In the genomic region with DNA sequence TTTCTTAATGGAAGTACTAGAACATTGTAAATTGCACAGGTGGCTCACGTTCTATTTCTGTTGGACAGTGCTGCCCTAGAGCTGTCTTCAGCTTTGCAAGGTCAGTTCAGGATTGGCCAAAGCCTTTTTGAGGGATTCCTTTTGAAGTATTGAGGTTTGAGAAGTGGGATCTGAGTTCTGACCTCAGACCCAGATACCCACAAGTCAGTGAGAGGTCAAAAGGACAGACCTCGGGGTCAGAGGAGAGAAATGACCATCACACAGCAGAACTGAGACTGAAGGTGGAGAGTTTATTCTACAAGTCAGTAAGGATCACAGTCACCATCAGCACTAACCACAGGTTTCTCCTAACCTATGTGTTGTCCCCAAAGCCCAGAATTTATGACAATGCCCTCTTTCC, we compare ENCODE assay signal across 28 cellular contexts. TPM values are rescaled to one million over a fixed set of nuclear protein-coding genes. Genes with fewer than 3 reads are reported as not detected.
"Had no signal": no experiment of that assay in that cellular context is flagged by ENCODE, and none has a peak within 500 bp of the region (broad histone marks: within the 10 kb centered on the region; RNA-seq: fewer than 3 reads in every experiment).

No MANE protein-coding gene starts in this region.

- DNase-seq: activated CD4-positive, alpha-beta memory T cell treated with anti-CD3 and anti-CD28 coated beads, Interleukin-2, amount 10 ng/mL, durations not matched to agents 7 days and 5 days; activated CD4-positive, alpha-beta T cell treated with anti-CD3 and anti-CD28 coated beads, Interleukin-2, amount 50 U/mL, for 1 hour; activated CD4-positive, CD25-positive, alpha-beta regulatory T cell; activated gamma-delta T cell; activated naive CD4-positive, alpha-beta T cell treated with anti-CD3 and anti-CD28 coated beads, Interleukin-2, amount 10 ng/mL, durations not matched to agents 7 days and 5 days; activated naive CD8-positive, alpha-beta T cell treated with anti-CD3 and anti-CD28 coated beads for 36 hours; activated T-cell treated with anti-CD3 and anti-CD28 coated beads for 4 hours; activated T-cell treated with anti-CD3 and anti-CD28 coated beads, Interleukin-2, amount 50 U/mL, for 48 hours; brain microvascular endothelial cell; cerebellar nuclear complex; NCI-H1105; NCI-H1436; NCI-H1694 treated with DMSO at 0.1 percent for 48 hours; NCI-H2081; NCI-H446 treated with DMSO at 0.1 percent for 48 hours; NCI-H526; NCI-H82; NK-92 treated with Interleukin-12 subunit alpha and Interleukin-12 subunit beta, amount 100 ng/mL, for 24 hours; OCI-M1; RPMI8226; T-helper 1 cell had no signal

- H3K27ac Mint-ChIP-seq: activated CD4-positive, alpha-beta memory T cell treated with anti-CD3 and anti-CD28 coated beads, Interleukin-2, amount 10 ng/mL, durations not matched to agents 7 days and 5 days; activated naive CD4-positive, alpha-beta T cell treated with anti-CD3 and anti-CD28 coated beads, Interleukin-2, amount 10 ng/mL, durations not matched to agents 7 days and 5 days; activated naive CD8-positive, alpha-beta T cell treated with anti-CD3 and anti-CD28 coated beads for 36 hours; activated T-helper 17 cell treated with anti-CD3 and anti-CD28 coated beads, Interleukin-2, amount 50 U/mL, for 72 hours had no signal

- H3K4me1 Mint-ChIP-seq: activated naive CD4-positive, alpha-beta T cell treated with anti-CD3 and anti-CD28 coated beads, Interleukin-2, amount 10 ng/mL, durations not matched to agents 7 days and 5 days; activated naive CD8-positive, alpha-beta T cell treated with anti-CD3 and anti-CD28 coated beads for 36 hours; activated T-helper 17 cell treated with anti-CD3 and anti-CD28 coated beads, Interleukin-2, amount 50 U/mL, for 72 hours had no signal

- H3K9me3 Mint-ChIP-seq: activated CD4-positive, alpha-beta memory T cell treated with anti-CD3 and anti-CD28 coated beads, Interleukin-2, amount 10 ng/mL, durations not matched to agents 7 days and 5 days; activated naive CD4-positive, alpha-beta T cell treated with anti-CD3 and anti-CD28 coated beads, Interleukin-2, amount 10 ng/mL, durations not matched to agents 7 days and 5 days; activated naive CD8-positive, alpha-beta T cell treated with anti-CD3 and anti-CD28 coated beads for 36 hours; activated T-helper 17 cell treated with anti-CD3 and anti-CD28 coated beads, Interleukin-2, amount 50 U/mL, for 72 hours had no signal

- ATAC-seq: activated T-helper 17 cell treated with anti-CD3 and anti-CD28 coated beads, Interleukin-2, amount 50 U/mL, for 72 hours; Panc1; Right ventricle myocardium inferior had no signal

- H3K36me3 Mint-ChIP-seq: activated naive CD4-positive, alpha-beta T cell treated with anti-CD3 and anti-CD28 coated beads, Interleukin-2, amount 10 ng/mL, durations not matched to agents 7 days and 5 days; activated naive CD8-positive, alpha-beta T cell treated with anti-CD3 and anti-CD28 coated beads for 36 hours had no signal

- H3K4me3 Mint-ChIP-seq: activated CD4-positive, alpha-beta memory T cell treated with anti-CD3 and anti-CD28 coated beads, Interleukin-2, amount 10 ng/mL, durations not matched to agents 7 days and 5 days; activated naive CD4-positive, alpha-beta T cell treated with anti-CD3 and anti-CD28 coated beads, Interleukin-2, amount 10 ng/mL, durations not matched to agents 7 days and 5 days; activated naive CD8-positive, alpha-beta T cell treated with anti-CD3 and anti-CD28 coated beads for 36 hours; activated T-helper 17 cell treated with anti-CD3 and anti-CD28 coated beads, Interleukin-2, amount 50 U/mL, for 72 hours had no signal

RNA-seq across cellular contexts. Expression of a gene that starts 1.7 kb away (rescaled TPM):
- total RNA-seq: activated CD4-positive, alpha-beta memory T cell treated with anti-CD3 and anti-CD28 coated beads, Interleukin-2, amount 10 ng/mL, durations not matched to agents 7 days and 5 days; activated CD8-positive, alpha-beta memory T cell treated with anti-CD3 and anti-CD28 coated beads for 36 hours; activated naive CD8-positive, alpha-beta T cell treated with anti-CD3 and anti-CD28 coated beads for 36 hours; activated T-helper 17 cell treated with anti-CD3 and anti-CD28 coated beads, Interleukin-2, amount 50 U/mL, for 72 hours; T-helper 2 cell treated with Interferon-gamma antibody and Interleukin-4, amounts not matched to agents 100 ng/mL and 5 ng/mL, for 36 hours had no signal

RNA-seq across cellular contexts. Expression of a gene that starts 6.5 kb away (rescaled TPM):
- total RNA-seq: activated CD4-positive, alpha-beta memory T cell treated with anti-CD3 and anti-CD28 coated beads, Interleukin-2, amount 10 ng/mL, durations not matched to agents 7 days and 5 days; activated CD8-positive, alpha-beta memory T cell treated with anti-CD3 and anti-CD28 coated beads for 36 hours; activated naive CD8-positive, alpha-beta T cell treated with anti-CD3 and anti-CD28 coated beads for 36 hours; activated T-helper 17 cell treated with anti-CD3 and anti-CD28 coated beads, Interleukin-2, amount 50 U/mL, for 72 hours; cardiac septum; MCF 10A; Right ventricle myocardium inferior; T-helper 2 cell treated with Interferon-gamma antibody and Interleukin-4, amounts not matched to agents 100 ng/mL and 5 ng/mL, for 36 hours had no signal

RNA-seq across cellular contexts. Expression of a gene that starts 40.3 kb away (rescaled TPM):
- total RNA-seq: activated CD4-positive, alpha-beta memory T cell treated with anti-CD3 and anti-CD28 coated beads, Interleukin-2, amount 10 ng/mL, durations not matched to agents 7 days and 5 days; activated CD8-positive, alpha-beta memory T cell treated with anti-CD3 and anti-CD28 coated beads for 36 hours; activated naive CD8-positive, alpha-beta T cell treated with anti-CD3 and anti-CD28 coated beads for 36 hours; activated T-helper 17 cell treated with anti-CD3 and anti-CD28 coated beads, Interleukin-2, amount 50 U/mL, for 72 hours; cardiac septum; MCF 10A; Right ventricle myocardium inferior; T-helper 2 cell treated with Interferon-gamma antibody and Interleukin-4, amounts not matched to agents 100 ng/mL and 5 ng/mL, for 36 hours had no signal

RNA-seq across cellular contexts. Expression of a gene that starts 58.5 kb away (rescaled TPM):
- total RNA-seq: activated CD4-positive, alpha-beta memory T cell treated with anti-CD3 and anti-CD28 coated beads, Interleukin-2, amount 10 ng/mL, durations not matched to agents 7 days and 5 days; activated CD8-positive, alpha-beta memory T cell treated with anti-CD3 and anti-CD28 coated beads for 36 hours; activated naive CD8-positive, alpha-beta T cell treated with anti-CD3 and anti-CD28 coated beads for 36 hours; activated T-helper 17 cell treated with anti-CD3 and anti-CD28 coated beads, Interleukin-2, amount 50 U/mL, for 72 hours; cardiac septum; MCF 10A; Right ventricle myocardium inferior; T-helper 2 cell treated with Interferon-gamma antibody and Interleukin-4, amounts not matched to agents 100 ng/mL and 5 ng/mL, for 36 hours had no signal
